Comparison of ENCODE assay signal across 15 cellular contexts in genomic region chr15:52078197-52078875, GRCh38. TPM values are rescaled to one million over a fixed set of nuclear protein-coding genes. Genes with fewer than 3 reads are reported as not detected.
DNase-seq lines count a peak whose midpoint lies in the region; ATAC-seq and TF ChIP-seq lines count a peak whose summit lies in the region.
"Had no signal": no experiment of that assay in that cellular context is flagged by ENCODE, and none has a peak within 500 bp of the region (broad histone marks: within the 10 kb centered on the region; RNA-seq: fewer than 3 reads in every experiment).

No MANE protein-coding gene starts in this region.

- no peak overlapping the region for H3K4me3 ChIP-seq in GM23338
- no peak overlapping the region for H3K4me3 ChIP-seq in hepatocyte
- H3K4me3 ChIP-seq: heart right ventricle, lower lobe of right lung, MG63, upper lobe of right lung had no signal

- no peak overlapping the region for H3K4me3 Mint-ChIP-seq in GM23338
- H3K4me3 Mint-ChIP-seq in WTC11: no peak overlapping the region
- no peak overlapping the region for H3K4me3 Mint-ChIP-seq in effector memory CD8-positive, alpha-beta T cell
- no peak overlapping the region for H3K4me3 Mint-ChIP-seq in activated T-cell treated with anti-CD3 and anti-CD28 coated beads, Interleukin-2, amount 50 U/mL, for 72 hours
- H3K4me3 Mint-ChIP-seq: activated B cell treated with CpG ODN at 0.5 μM for 24 hours; activated naive CD8-positive, alpha-beta T cell treated with anti-CD3 and anti-CD28 coated beads, Interleukin-2, amount 50 U/mL, for 24 hours; CD8-positive, alpha-beta T cell had no signal

- peak overlapping the region; percentile 83 for H2AFZ ChIP-seq in GM23338
- no peak overlapping the region for H2AFZ ChIP-seq in hepatocyte

- H4K20me1 ChIP-seq in GM23338 (replicated peaks; ENCODE audit: insufficient read depth) (no peaks in the 10 kb centered on the region), hepatocyte (ENCODE audit: insufficient read depth, poor library complexity, severe bottlenecking) (no peaks in the 10 kb centered on the region)

- H3K9me3 Mint-ChIP-seq in GM23338 (no peaks in the 10 kb centered on the region; the same call in 2 of the 3 replicates), WTC11 (peaks cover 4% of the 10 kb centered on the region; the same call in 1 of the 2 replicates)
- H3K9me3 Mint-ChIP-seq in effector memory CD8-positive, alpha-beta T cell: no peaks in the 10 kb centered on the region
- no peaks in the 10 kb centered on the region for H3K9me3 Mint-ChIP-seq in activated T-cell treated with anti-CD3 and anti-CD28 coated beads, Interleukin-2, amount 50 U/mL, for 72 hours
- H3K9me3 Mint-ChIP-seq: activated B cell treated with CpG ODN at 0.5 μM for 24 hours; activated naive CD8-positive, alpha-beta T cell treated with anti-CD3 and anti-CD28 coated beads, Interleukin-2, amount 50 U/mL, for 24 hours; CD8-positive, alpha-beta T cell had no signal

- no peak overlapping the region for H3K4me2 ChIP-seq in GM23338
- H3K4me2 ChIP-seq in hepatocyte: no peak overlapping the region

- WGBS in hepatocyte (ENCODE audit: low lambda C conversion rate, missing lambda C conversion rate): 82% methylated on average over 10 of the region's 10 CpGs

- no peaks in the 10 kb centered on the region for H3K27me3 ChIP-seq in GM23338 (ENCODE audit: insufficient read depth)
- no peaks in the 10 kb centered on the region for H3K27me3 ChIP-seq in hepatocyte
- H3K27me3 ChIP-seq: heart right ventricle, MG63, upper lobe of right lung had no signal

- peaks cover 2% of the 10 kb centered on the region for H3K27me3 Mint-ChIP-seq in GM23338 (ENCODE audit: insufficient read depth, low read depth, poor library complexity)
- no peaks in the 10 kb centered on the region for H3K27me3 Mint-ChIP-seq in WTC11 (ENCODE audit: low read depth)
- peaks cover 10 to 13% of the 10 kb centered on the region in 2 donors for H3K27me3 Mint-ChIP-seq in effector memory CD8-positive, alpha-beta T cell
- no peaks in the 10 kb centered on the region for H3K27me3 Mint-ChIP-seq in activated T-cell treated with anti-CD3 and anti-CD28 coated beads, Interleukin-2, amount 50 U/mL, for 72 hours (ENCODE audit: low read depth)
- H3K27me3 Mint-ChIP-seq: activated B cell treated with CpG ODN at 0.5 μM for 24 hours had no signal

- TF ChIP-seq CTCF in GM23338 (conservative IDR thresholded peaks at IDR 0.05; ENCODE audit: low read depth in 2 of 2) (no peak), WTC11 (IDR thresholded peaks at IDR 0.05) (no peak), hepatocyte (IDR thresholded peaks at IDR 0.05; ENCODE audit: poor library complexity) (no peak)

- H3K4me1 Mint-ChIP-seq in GM23338: peaks cover 7% of the 10 kb centered on the region
- peaks cover 9% of the 10 kb centered on the region for H3K4me1 Mint-ChIP-seq in WTC11
- H3K4me1 Mint-ChIP-seq in effector memory CD8-positive, alpha-beta T cell (ENCODE audit: low read depth in 2 of 2): peaks cover 16 to 19% of the 10 kb centered on the region in 2 donors
- H3K4me1 Mint-ChIP-seq in activated T-cell treated with anti-CD3 and anti-CD28 coated beads, Interleukin-2, amount 50 U/mL, for 72 hours (ENCODE audit: low read depth): peaks cover 37% of the 10 kb centered on the region

- ATAC-seq in GM23338 (no peak; the same call in 2 of the 3 replicates), WTC11 (no peak), sciatic nerve (peak; percentile 34)
- ATAC-seq in effector memory CD8-positive, alpha-beta T cell (replicated peaks): no peak
- no peak for ATAC-seq in activated T-cell treated with anti-CD3 and anti-CD28 coated beads, Interleukin-2, amount 50 U/mL, for 72 hours (replicated peaks in 1 of 2)

- H3K79me2 ChIP-seq in GM23338 (replicated peaks; ENCODE audit: insufficient read depth) (no peaks in the 10 kb centered on the region), hepatocyte (no peaks in the 10 kb centered on the region)

- H3K27ac Mint-ChIP-seq in GM23338: no peak overlapping the region
- H3K27ac Mint-ChIP-seq in WTC11: no peak overlapping the region; the same call in 1 of the 2 replicates
- H3K27ac Mint-ChIP-seq in effector memory CD8-positive, alpha-beta T cell: no peak overlapping the region
- H3K27ac Mint-ChIP-seq in activated T-cell treated with anti-CD3 and anti-CD28 coated beads, Interleukin-2, amount 50 U/mL, for 72 hours: no peak overlapping the region
- H3K27ac Mint-ChIP-seq: activated B cell treated with CpG ODN at 0.5 μM for 24 hours; activated naive CD8-positive, alpha-beta T cell treated with anti-CD3 and anti-CD28 coated beads, Interleukin-2, amount 50 U/mL, for 24 hours; CD8-positive, alpha-beta T cell had no signal

- H3K36me3 Mint-ChIP-seq in GM23338 (ENCODE audit: low read depth) (no peaks in the 10 kb centered on the region), WTC11 (no peaks in the 10 kb centered on the region)
- H3K36me3 Mint-ChIP-seq in effector memory CD8-positive, alpha-beta T cell (ENCODE audit: insufficient read depth): peaks cover 5% of the 10 kb centered on the region
- no peaks in the 10 kb centered on the region for H3K36me3 Mint-ChIP-seq in activated T-cell treated with anti-CD3 and anti-CD28 coated beads, Interleukin-2, amount 50 U/mL, for 72 hours (ENCODE audit: insufficient read depth in 2 of 2)
- H3K36me3 Mint-ChIP-seq: CD8-positive, alpha-beta T cell had no signal

- H3K27ac ChIP-seq in GM23338 (ENCODE audit: low read depth) (no peak overlapping the region), hepatocyte (peak overlapping the region; percentile 76)
- H3K27ac ChIP-seq: heart right ventricle, lower lobe of right lung, upper lobe of right lung had no signal

- no peaks in the 10 kb centered on the region for H3K9me3 ChIP-seq in hepatocyte (ENCODE audit: low read depth)
- H3K9me3 ChIP-seq: heart right ventricle, lower lobe of right lung, MG63, upper lobe of right lung had no signal

- H3K36me3 ChIP-seq in GM23338 (ENCODE audit: insufficient read depth) (no peaks in the 10 kb centered on the region), hepatocyte (replicated peaks; ENCODE audit: insufficient read depth, low read depth) (no peaks in the 10 kb centered on the region)
- H3K36me3 ChIP-seq: heart right ventricle, lower lobe of right lung, MG63, upper lobe of right lung had no signal

- POLR2A ChIA-PET in WTC11 (lab: Charles Lee): interaction anchor here (0.6 kb wide), 1 partner anchor 54 kb away, joined by 4 read pairs; no protein-coding TSS in a partner anchor

- no peaks in the 10 kb centered on the region for H3F3A ChIP-seq in GM23338 (replicated peaks; ENCODE audit: low read depth)

- CTCF ChIA-PET in WTC11 (lab: Charles Lee): interaction anchor here (0.6 to 5.4 kb wide), 74 partner anchors 8 to 428 kb away, joined by 3 to 49 read pairs (median 4); partner anchors contain the start of genes BCL2L10, LEO1 and TMOD3

- H3K9me2 ChIP-seq in GM23338 (ENCODE audit: insufficient read depth) (no peaks in the 10 kb centered on the region), hepatocyte (replicated peaks; ENCODE audit: insufficient read depth) (no peaks in the 10 kb centered on the region)

- H3K4me1 ChIP-seq in GM23338 (ENCODE audit: insufficient read depth) (no peaks in the 10 kb centered on the region), hepatocyte (ENCODE audit: insufficient read depth) (no peaks in the 10 kb centered on the region)

- intact Hi-C loops in sciatic nerve (cut with DNase I): no loop called here

- no peak for DNase-seq in GM23338 (ENCODE audit: low spot score)
- no peak for DNase-seq in WTC11 (ENCODE audit: low spot score)
- DNase-seq in hepatocyte (ENCODE audit: low spot score): peak; percentile 17
- DNase-seq in sciatic nerve (ENCODE audit: low spot score): no peak
- no peak for DNase-seq in NOMO-1 treated with dmso at 0.1 percent for 144 hours (lab: John Stamatoyannopoulos, UW; ENCODE audit: unreplicated experiment)
- no peak for DNase-seq in effector memory CD8-positive, alpha-beta T cell
- DNase-seq in activated T-cell treated with anti-CD3 and anti-CD28 coated beads, Interleukin-2, amount 50 U/mL, for 72 hours: no peak
- DNase-seq: GF-D8 had no signal

TF ChIP-seq in GM23338, 12 proteins besides CTCF, POLR2A, EP300 and RAD21 (continues in another document):
- TF ChIP-seq EZH2phosphoT487 (IDR thresholded peaks at IDR 0.05; ENCODE audit: unreplicated experiment): no peak

TF ChIP-seq in WTC11, 78 proteins besides CTCF, POLR2A, EP300 and RAD21 (continues in another document):
- peak; percentile 81 for TF ChIP-seq GABPB1 (CRISPR knock-in tag; IDR thresholded peaks at IDR 0.05)

RNA-seq across cellular contexts. Expression of gene BCL2L10, which starts 34.2 kb away (rescaled TPM):
- 1.6 and 3.3 TPM in 2 replicates for total RNA-seq in GM23338 (2014; rRNA removed; shearing (Covaris generic))
- polyA plus RNA-seq in GM23338 (2016; fragmentation: Nextera tagmentation; extraction: Ambion mirVana) (1.9 and 4.3 TPM in 2 replicates), hepatocyte (0.24 and 0.80 TPM in 2 replicates)
- total RNA-seq in WTC11 (2021) (0.37 to 1.4 TPM (median 0.80 TPM) in 3 replicates), hepatocyte (0.24 and 0.60 TPM in 2 replicates), sciatic nerve (not detected)
- total RNA-seq in activated T-cell treated with anti-CD3 and anti-CD28 coated beads, Interleukin-2, amount 50 U/mL, for 72 hours: under 1 TPM in 1 of 2 donors, not detected in 1; 0.31 TPM
- total RNA-seq: heart right ventricle, lower lobe of right lung, upper lobe of right lung had no signal

RNA-seq across cellular contexts. Expression of gene MAPK6, which starts 59.3 kb away (rescaled TPM):
- 92.3 and 94.9 TPM in 2 replicates for total RNA-seq in GM23338 (2014; rRNA removed; shearing (Covaris generic))
- polyA plus RNA-seq in GM23338 (2016; fragmentation: Nextera tagmentation; extraction: Ambion mirVana) (40.9 and 43.5 TPM in 2 replicates), hepatocyte (27.6 and 37.8 TPM in 2 replicates)
- total RNA-seq in WTC11 (2021) (82.2 to 95.1 TPM (median 83.2 TPM) in 3 replicates), hepatocyte (114 and 123 TPM in 2 replicates), sciatic nerve (26.3 TPM)
- 10 to 100 TPM; 21.7 to 22.8 TPM for total RNA-seq in activated T-cell treated with anti-CD3 and anti-CD28 coated beads, Interleukin-2, amount 50 U/mL, for 72 hours
